Comparison of ENCODE assay signal across 22 cellular contexts in genomic region chr6:33689879-33690278, GRCh38. TPM values are rescaled to one million over a fixed set of nuclear protein-coding genes. Genes with fewer than 3 reads are reported as not detected.
DNase-seq lines count a peak whose midpoint lies in the region; ATAC-seq, FAIRE-seq and TF ChIP-seq lines count a peak whose summit lies in the region.
"Had no signal": no experiment of that assay in that cellular context is flagged by ENCODE, and none has a peak within 500 bp of the region (broad histone marks: within the 10 kb centered on the region; RNA-seq: fewer than 3 reads in every experiment).

No MANE protein-coding gene starts in this region.

- CTCF ChIA-PET in activated CD8-positive, alpha-beta T cell treated with anti-CD3 and anti-CD28 coated beads, Interleukin-2, amount 10 ng/mL, durations not matched to agents 7 days and 5 days (lab: Charles Lee), result interaction anchor here (1.3 to 5.3 kb wide), 3 partner anchors 11 to 106 kb away, joined by 3 to 19 read pairs (median 9); partner anchors contain the start of gene UQCC2
- CTCF ChIA-PET in activated CD8-positive, alpha-beta T cell treated with anti-CD3 and anti-CD28 coated beads for 36 hours (lab: Charles Lee), result no interaction called here

- H3K36me3 Mint-ChIP-seq in activated CD8-positive, alpha-beta T cell treated with anti-CD3 and anti-CD28 coated beads, Interleukin-2, amount 10 ng/mL, durations not matched to agents 7 days and 5 days (ENCODE audit: low read depth), result peaks cover 84% of the 10 kb centered on the region
- peaks cover 59% of the 10 kb centered on the region for H3K36me3 Mint-ChIP-seq in activated CD8-positive, alpha-beta T cell treated with anti-CD3 and anti-CD28 coated beads for 36 hours (ENCODE audit: low read depth)
- peaks cover 24 to 37% (median 25%) of the 10 kb centered on the region in 3 donors for H3K36me3 Mint-ChIP-seq in immature natural killer cell
- H3K36me3 Mint-ChIP-seq in stimulated activated effector memory CD8-positive, alpha-beta T cell treated with anti-CD3 and anti-CD28 coated beads, Interleukin-12 subunit alpha, Interleukin-12 subunit beta, amount 100 ng/mL, for 72 hours, result peaks cover 84% of the 10 kb centered on the region
- H3K36me3 Mint-ChIP-seq in endodermal cell (ENCODE audit: low read depth), result peaks cover 58% of the 10 kb centered on the region

- H3K9me3 ChIP-seq in endodermal cell (ENCODE audit: control insufficient read depth, low read length), result no peaks in the 10 kb centered on the region
- H3K9me3 ChIP-seq: BLaER1 treated with 17β-estradiol and CSF1 and Interleukin-3, amounts not matched to agents 10 nM and 100 nM; Peyer's patch had no signal

- no peaks in the 10 kb centered on the region for H3K27me3 Mint-ChIP-seq in activated CD8-positive, alpha-beta T cell treated with anti-CD3 and anti-CD28 coated beads, Interleukin-2, amount 10 ng/mL, durations not matched to agents 7 days and 5 days (ENCODE audit: low read depth)
- H3K27me3 Mint-ChIP-seq in activated CD8-positive, alpha-beta T cell treated with anti-CD3 and anti-CD28 coated beads for 36 hours, result no peaks in the 10 kb centered on the region
- H3K27me3 Mint-ChIP-seq in immature natural killer cell (ENCODE audit: low read depth in 3 of 3) (peaks cover 2 to 9% (median 7%) of the 10 kb centered on the region in 3 donors), endodermal cell (ENCODE audit: insufficient read depth) (no peaks in the 10 kb centered on the region)

- no peak for DNase-seq in activated CD8-positive, alpha-beta T cell treated with anti-CD3 and anti-CD28 coated beads, Interleukin-2, amount 10 ng/mL, durations not matched to agents 7 days and 5 days
- DNase-seq in activated CD8-positive, alpha-beta T cell treated with anti-CD3 and anti-CD28 coated beads for 36 hours, result no peak
- peak; percentile 18 for DNase-seq in RCC 7860 (ENCODE audit: low spot score)
- no peak for DNase-seq in immature natural killer cell
- no peak for DNase-seq in stimulated activated effector memory CD8-positive, alpha-beta T cell treated with anti-CD3 and anti-CD28 coated beads, Interleukin-12 subunit alpha, Interleukin-12 subunit beta, amount 100 ng/mL, for 72 hours (ENCODE audit: low spot score in 2 of 2)
- no peak for DNase-seq in activated CD4-positive, alpha-beta T cell treated with anti-CD3 and anti-CD28 coated beads for 48 hours
- DNase-seq in endodermal cell, result no peak
- DNase-seq in activated CD4-positive, CD25-positive, alpha-beta regulatory T cell (lab: John Stamatoyannopoulos, UW), result no peak
- DNase-seq: COR-L47, DMS153, H9, NCI-H1417 treated with DMSO at 0.1 percent for 48 hours, NCI-H2029, NCI-H2171 treated with DMSO at 0.1 percent for 48 hours, NCI-H774, Peyer's patch had no signal

- H3K36me3 ChIP-seq in endodermal cell (ENCODE audit: control insufficient read depth, insufficient read depth, low read length), result peaks cover 17% of the 10 kb centered on the region

- no peaks in the 10 kb centered on the region for H3K27me3 ChIP-seq in endodermal cell (ENCODE audit: control insufficient read depth, insufficient read depth, low read length, poor library complexity, severe bottlenecking)
- H3K27me3 ChIP-seq: BLaER1 treated with 17β-estradiol and CSF1 and Interleukin-3, amounts not matched to agents 10 nM and 100 nM; Peyer's patch had no signal

- H3K9ac ChIP-seq in endodermal cell (ENCODE audit: extremely low read depth, low read length, poor library complexity, severe bottlenecking), result no peak overlapping the region
- H3K9ac ChIP-seq: BLaER1 treated with 17β-estradiol and CSF1 and Interleukin-3, amounts not matched to agents 10 nM and 100 nM had no signal

- 92 to 100% methylated on average over 1 to 10 of the region's 10 CpGs for WGBS in endodermal cell (ENCODE audit: insufficient coverage in 1 of 2, insufficient read length in 1 of 2), 2 experiments

- no peaks in the 10 kb centered on the region for H3K9me3 Mint-ChIP-seq in activated CD8-positive, alpha-beta T cell treated with anti-CD3 and anti-CD28 coated beads, Interleukin-2, amount 10 ng/mL, durations not matched to agents 7 days and 5 days (ENCODE audit: insufficient read depth)
- no peaks in the 10 kb centered on the region for H3K9me3 Mint-ChIP-seq in activated CD8-positive, alpha-beta T cell treated with anti-CD3 and anti-CD28 coated beads for 36 hours
- no peaks in the 10 kb centered on the region for H3K9me3 Mint-ChIP-seq in immature natural killer cell
- no peaks in the 10 kb centered on the region for H3K9me3 Mint-ChIP-seq in stimulated activated effector memory CD8-positive, alpha-beta T cell treated with anti-CD3 and anti-CD28 coated beads, Interleukin-12 subunit alpha, Interleukin-12 subunit beta, amount 100 ng/mL, for 72 hours
- no peaks in the 10 kb centered on the region for H3K9me3 Mint-ChIP-seq in endodermal cell
- H3K9me3 Mint-ChIP-seq: H9 had no signal

- peaks cover 44% of the 10 kb centered on the region for H3K4me1 Mint-ChIP-seq in activated CD8-positive, alpha-beta T cell treated with anti-CD3 and anti-CD28 coated beads, Interleukin-2, amount 10 ng/mL, durations not matched to agents 7 days and 5 days (ENCODE audit: low read depth)
- peaks cover 38% of the 10 kb centered on the region for H3K4me1 Mint-ChIP-seq in activated CD8-positive, alpha-beta T cell treated with anti-CD3 and anti-CD28 coated beads for 36 hours (ENCODE audit: low read depth)
- H3K4me1 Mint-ChIP-seq in immature natural killer cell, result peaks cover 29 to 35% of the 10 kb centered on the region in 2 donors
- peaks cover 55% of the 10 kb centered on the region for H3K4me1 Mint-ChIP-seq in stimulated activated effector memory CD8-positive, alpha-beta T cell treated with anti-CD3 and anti-CD28 coated beads, Interleukin-12 subunit alpha, Interleukin-12 subunit beta, amount 100 ng/mL, for 72 hours
- peaks cover 15% of the 10 kb centered on the region for H3K4me1 Mint-ChIP-seq in endodermal cell

- no peak for TF ChIP-seq CTCF in activated CD8-positive, alpha-beta T cell treated with anti-CD3 and anti-CD28 coated beads for 36 hours (IDR thresholded peaks at IDR 0.05)
- TF ChIP-seq CTCF in endodermal cell (conservative IDR thresholded peaks at IDR 0.05), result no peak

- no peak overlapping the region for H3K4me3 Mint-ChIP-seq in activated CD8-positive, alpha-beta T cell treated with anti-CD3 and anti-CD28 coated beads, Interleukin-2, amount 10 ng/mL, durations not matched to agents 7 days and 5 days
- no peak overlapping the region for H3K4me3 Mint-ChIP-seq in activated CD8-positive, alpha-beta T cell treated with anti-CD3 and anti-CD28 coated beads for 36 hours
- H3K4me3 Mint-ChIP-seq in immature natural killer cell (no peak overlapping the region), endodermal cell (no peak overlapping the region)
- H3K4me3 Mint-ChIP-seq in stimulated activated effector memory CD8-positive, alpha-beta T cell treated with anti-CD3 and anti-CD28 coated beads, Interleukin-12 subunit alpha, Interleukin-12 subunit beta, amount 100 ng/mL, for 72 hours, result no peak overlapping the region
- H3K4me3 Mint-ChIP-seq: H9 had no signal

- H3K27ac Mint-ChIP-seq in activated CD8-positive, alpha-beta T cell treated with anti-CD3 and anti-CD28 coated beads, Interleukin-2, amount 10 ng/mL, durations not matched to agents 7 days and 5 days, result peak overlapping the region; percentile 30
- no peak overlapping the region for H3K27ac Mint-ChIP-seq in activated CD8-positive, alpha-beta T cell treated with anti-CD3 and anti-CD28 coated beads for 36 hours
- peak overlapping the region; percentile 63 to 97 (median 71) for H3K27ac Mint-ChIP-seq in immature natural killer cell
- H3K27ac Mint-ChIP-seq in stimulated activated effector memory CD8-positive, alpha-beta T cell treated with anti-CD3 and anti-CD28 coated beads, Interleukin-12 subunit alpha, Interleukin-12 subunit beta, amount 100 ng/mL, for 72 hours, result peak overlapping the region; percentile 60
- no peak overlapping the region for H3K27ac Mint-ChIP-seq in endodermal cell

- intact Hi-C loops in activated CD8-positive, alpha-beta T cell treated with anti-CD3 and anti-CD28 coated beads for 36 hours (cut with micrococcal nuclease), result no loop called here

- H3K4me1 ChIP-seq in endodermal cell (ENCODE audit: control insufficient read depth, insufficient read depth, low read length), result peaks cover 6% of the 10 kb centered on the region

- POLR2A ChIA-PET in activated CD8-positive, alpha-beta T cell treated with anti-CD3 and anti-CD28 coated beads, Interleukin-2, amount 10 ng/mL, durations not matched to agents 7 days and 5 days (lab: Charles Lee), result no interaction called here
- POLR2A ChIA-PET in activated CD8-positive, alpha-beta T cell treated with anti-CD3 and anti-CD28 coated beads for 36 hours (lab: Charles Lee), result interaction anchor here (0.6 kb wide), 1 partner anchor 94 kb away, joined by 4 read pairs; no protein-coding TSS in a partner anchor

- FAIRE-seq in RCC 7860 (lab: Jason Lieb, UNC), result no peak
- FAIRE-seq: GM12878, GM18507 had no signal

- no peak overlapping the region for H3K27ac ChIP-seq in endodermal cell (ENCODE audit: low read depth, low read length)
- H3K27ac ChIP-seq: 22Rv1; BLaER1 treated with 17β-estradiol and CSF1 and Interleukin-3, amounts not matched to agents 10 nM and 100 nM; Peyer's patch had no signal

- H3K4me3 ChIP-seq in endodermal cell (ENCODE audit: low read length), result no peak overlapping the region
- H3K4me3 ChIP-seq: BLaER1 treated with 17β-estradiol and CSF1 and Interleukin-3, amounts not matched to agents 10 nM and 100 nM; GM12878; Peyer's patch had no signal

- no peak for ATAC-seq in activated CD8-positive, alpha-beta T cell treated with anti-CD3 and anti-CD28 coated beads, Interleukin-2, amount 10 ng/mL, durations not matched to agents 7 days and 5 days
- ATAC-seq in activated CD8-positive, alpha-beta T cell treated with anti-CD3 and anti-CD28 coated beads for 36 hours, result no peak
- ATAC-seq in stimulated activated effector memory CD8-positive, alpha-beta T cell treated with anti-CD3 and anti-CD28 coated beads, Interleukin-12 subunit alpha, Interleukin-12 subunit beta, amount 100 ng/mL, for 72 hours, result no peak
- ATAC-seq: GM12878 had no signal

RNA-seq across cellular contexts. Expression of gene UQCC2, which starts 21.6 kb away (rescaled TPM):
- total RNA-seq in activated CD8-positive, alpha-beta T cell treated with anti-CD3 and anti-CD28 coated beads, Interleukin-2, amount 10 ng/mL, durations not matched to agents 7 days and 5 days, result 10 to 100 TPM; 88.1 to 89.6 TPM
- 100 to 1,000 TPM; 127 to 128 TPM for total RNA-seq in activated CD8-positive, alpha-beta T cell treated with anti-CD3 and anti-CD28 coated beads for 36 hours
- 10 to 100 TPM; 27.9 to 48.8 (median 37.4) TPM for polyA plus RNA-seq in immature natural killer cell
- total RNA-seq in endodermal cell, result 100 to 1,000 TPM; 120 to 174 TPM
- 170 TPM for polyA plus RNA-seq in endodermal cell (2013, experiment 1 of 2)
- polyA plus RNA-seq in endodermal cell (2013, experiment 2 of 2), result 163 TPM

RNA-seq across cellular contexts. Expression of gene IP6K3, which starts 56.8 kb away (rescaled TPM):
- not detected for total RNA-seq in activated CD8-positive, alpha-beta T cell treated with anti-CD3 and anti-CD28 coated beads, Interleukin-2, amount 10 ng/mL, durations not matched to agents 7 days and 5 days
- total RNA-seq in activated CD8-positive, alpha-beta T cell treated with anti-CD3 and anti-CD28 coated beads for 36 hours, result not detected
- not detected for polyA plus RNA-seq in immature natural killer cell
- not detected for total RNA-seq in endodermal cell
- polyA plus RNA-seq in endodermal cell (2013, experiment 1 of 2), result 1.1 TPM
- polyA plus RNA-seq in endodermal cell (2013, experiment 2 of 2), result 2.3 TPM
- total RNA-seq: GM12878, NCI-H460, SK-MEL-5 had no signal

Comparison
In these comparisons a context has a peak if more than half of its experiments do, and no peak if none do; other contexts are left out.
1. H3K27ac Mint-ChIP-seq: peak in activated CD8-positive, alpha-beta T cell treated with anti-CD3 and anti-CD28 coated beads, Interleukin-2, amount 10 ng/mL, durations not matched to agents 7 days and 5 days (single experiment), immature natural killer cell (6 of 6) and stimulated activated effector memory CD8-positive, alpha-beta T cell treated with anti-CD3 and anti-CD28 coated beads, Interleukin-12 subunit alpha, Interleukin-12 subunit beta, amount 100 ng/mL, for 72 hours (single experiment); none in activated CD8-positive, alpha-beta T cell treated with anti-CD3 and anti-CD28 coated beads for 36 hours (single experiment) and endodermal cell (single experiment).